In genomic region chr7:45919231-45919825, GRCh38 we compare ENCODE assay signal across 9 cellular contexts. TPM values are rescaled to one million over a fixed set of nuclear protein-coding genes. Genes with fewer than 3 reads are reported as not detected.
DNase-seq lines count a peak whose midpoint lies in the region; ATAC-seq and TF ChIP-seq lines count a peak whose summit lies in the region.
"Had no signal": no experiment of that assay in that cellular context is flagged by ENCODE, and none has a peak within 500 bp of the region (broad histone marks: within the 10 kb centered on the region; RNA-seq: fewer than 3 reads in every experiment).

No MANE protein-coding gene starts in this region.

- no peak overlapping the region for H2AK5ac ChIP-seq in trophoblast cell (ENCODE audit: low read length)

- no peak for TF ChIP-seq POLR2A in esophagus squamous epithelium (IDR thresholded peaks at IDR 0.05)

- H3K9ac ChIP-seq in Loucy (ENCODE audit: low read depth, low read length, poor library complexity, severe bottlenecking) = no peak overlapping the region
- peak overlapping the region; percentile 98 for H3K9ac ChIP-seq in trophoblast cell (ENCODE audit: low read length)

- H3K4me2 ChIP-seq in Loucy (ENCODE audit: low read depth, low read length, poor library complexity, severe bottlenecking) = peak overlapping the region; percentile 49
- peak overlapping the region; percentile 76 for H3K4me2 ChIP-seq in trophoblast cell (ENCODE audit: low read length)

- H3K4ac ChIP-seq in trophoblast cell (ENCODE audit: low read depth, low read length) = peak overlapping the region; percentile 94

- no peak for ATAC-seq in GM19395 (IDR thresholded peaks at IDR 0.05; ENCODE audit: unreplicated experiment)

- H3K4me1 ChIP-seq in Loucy (ENCODE audit: insufficient read depth, low read length, poor library complexity, severe bottlenecking) (no peaks in the 10 kb centered on the region), esophagus squamous epithelium (peaks cover 22 to 57% (median 27%) of the 10 kb centered on the region in 3 donors), trophoblast cell (ENCODE audit: control insufficient read depth in 1 of 2, insufficient read depth in 2 of 2, low read length in 2 of 2) (peaks cover 4 to 22% of the 10 kb centered on the region in 2 experiments)

- H4K20me1 ChIP-seq in Loucy (ENCODE audit: insufficient read depth, low read length, poor library complexity, severe bottlenecking) = no peaks in the 10 kb centered on the region

- H3K79me2 ChIP-seq in Loucy (ENCODE audit: insufficient read depth, low read length) (no peaks in the 10 kb centered on the region), trophoblast cell (ENCODE audit: control insufficient read depth, insufficient read depth, low read length, poor library complexity) (peaks cover 29% of the 10 kb centered on the region)

- H2BK120ac ChIP-seq in trophoblast cell (ENCODE audit: insufficient read depth, low read length, poor library complexity) = peak overlapping the region; percentile 6

- no peak overlapping the region for H3K14ac ChIP-seq in trophoblast cell (ENCODE audit: low read length)

- WGBS in esophagus squamous epithelium, 2 donors = 26 to 29% methylated on average over 9 to 10 of the region's 10 CpGs
- WGBS in trophoblast cell (ENCODE audit: extremely low coverage, insufficient coverage, insufficient read length) = no CpG with 5 or more reads among the region's 10 CpGs

- no peaks in the 10 kb centered on the region for H3F3A ChIP-seq in Loucy (ENCODE audit: low read depth)

- H3K27ac ChIP-seq in esophagus squamous epithelium (peak overlapping the region in 1 of 4 donors; percentile 13), trophoblast cell (ENCODE audit: low read depth, low read length) (peak overlapping the region; percentile 92), brain microvascular endothelial cell (no peak overlapping the region)

- H3K4me3 ChIP-seq in BJ (ENCODE audit: low read depth, low read length) = peak overlapping the region; percentile 75
- H3K4me3 ChIP-seq in Loucy (ENCODE audit: low read length, poor library complexity, severe bottlenecking) = no peak overlapping the region
- peak overlapping the region in 3 of 4 donors; percentile 38 to 71 (median 55) for H3K4me3 ChIP-seq in esophagus squamous epithelium
- peak overlapping the region; percentile 98 for H3K4me3 ChIP-seq in trophoblast cell (ENCODE audit: low read depth, low read length)
- no peak overlapping the region for H3K4me3 ChIP-seq in brain microvascular endothelial cell (ENCODE audit: low read depth, low read length)

- no peak overlapping the region for H4K12ac ChIP-seq in trophoblast cell (ENCODE audit: low read depth, low read length)

- peaks cover 25% of the 10 kb centered on the region for H3K36me3 ChIP-seq in BJ (ENCODE audit: control insufficient read depth, insufficient read depth, low read length)
- H3K36me3 ChIP-seq in Loucy (ENCODE audit: insufficient read depth, low read length) = no peaks in the 10 kb centered on the region
- H3K36me3 ChIP-seq in esophagus squamous epithelium = peaks cover 0 to 4% (median 0%) of the 10 kb centered on the region in 3 donors
- peaks cover 45 to 51% of the 10 kb centered on the region in 2 experiments for H3K36me3 ChIP-seq in trophoblast cell (ENCODE audit: control insufficient read depth in 1 of 2, insufficient read depth in 2 of 2, low read length in 2 of 2)
- H3K36me3 ChIP-seq in brain microvascular endothelial cell (replicated peaks) = peaks cover 28% of the 10 kb centered on the region

- no peak overlapping the region for H4K91ac ChIP-seq in trophoblast cell (ENCODE audit: low read depth, low read length)

- H2AFZ ChIP-seq in Loucy (ENCODE audit: low read length) = peak overlapping the region; percentile 73; the same call in 1 of the 2 replicates
- H2AFZ ChIP-seq in trophoblast cell (ENCODE audit: insufficient read depth, low read length, poor library complexity) = no peak overlapping the region

- intact Hi-C loops in esophagus squamous epithelium (cut with DNase I) = loop anchor here (5.0 to 10.0 kb wide), 2 partner anchors 1258 to 1335 kb away; no protein-coding TSS in a partner anchor

- H2BK5ac ChIP-seq in trophoblast cell (ENCODE audit: low read depth, low read length, poor library complexity) = peak overlapping the region; percentile 10

- no peaks in the 10 kb centered on the region for H3K27me3 ChIP-seq in BJ (ENCODE audit: control insufficient read depth, insufficient read depth, low read length)
- H3K27me3 ChIP-seq in Loucy (ENCODE audit: insufficient read depth, low read length, poor library complexity, severe bottlenecking) = no peaks in the 10 kb centered on the region
- peaks cover 0 to 78% (median 12%) of the 10 kb centered on the region in 4 donors for H3K27me3 ChIP-seq in esophagus squamous epithelium
- H3K27me3 ChIP-seq in trophoblast cell (ENCODE audit: insufficient read depth, low read length) = no peaks in the 10 kb centered on the region
- H3K27me3 ChIP-seq in brain microvascular endothelial cell (replicated peaks) = no peaks in the 10 kb centered on the region

- no peak overlapping the region for H2BK12ac ChIP-seq in trophoblast cell (ENCODE audit: low read length)

- POLR2A ChIA-PET in BJ (lab: Charles Lee) = interaction anchor here (0.6 kb wide), 1 partner anchor 815 kb away, joined by 3 read pairs; no protein-coding TSS in a partner anchor

- peaks cover 35% of the 10 kb centered on the region for H3K79me1 ChIP-seq in trophoblast cell (ENCODE audit: low read length)

- no peaks in the 10 kb centered on the region for H3K9me2 ChIP-seq in Loucy (replicated peaks; ENCODE audit: low read depth, low read length)

- no peak overlapping the region for H4K8ac ChIP-seq in trophoblast cell (ENCODE audit: low read depth, low read length)

- no peak overlapping the region for H3K18ac ChIP-seq in trophoblast cell (ENCODE audit: low read length)

- H3K23ac ChIP-seq in trophoblast cell (ENCODE audit: low read length) = no peak overlapping the region

- in situ Hi-C loops in brain microvascular endothelial cell (cut with HindIII; ENCODE audit: low pct_ligation_motif_present, low sequenced_read_pairs) = loop anchor here (25.0 kb wide), 1 partner anchor 443 kb away; no protein-coding TSS in a partner anchor

- TF ChIP-seq CTCF in BJ (IDR thresholded peaks at IDR 0.05; ENCODE audit: insufficient read depth, low read depth, low read length) (no peak), Loucy (conservative IDR thresholded peaks at IDR 0.05; ENCODE audit: low read length) (no peak), esophagus squamous epithelium (IDR thresholded peaks at IDR 0.05) (no peak), brain microvascular endothelial cell (IDR thresholded peaks at IDR 0.05; ENCODE audit: low read depth, low read length, missing control alignments) (no peak)

- no peaks in the 10 kb centered on the region for H3K9me3 ChIP-seq in Loucy (ENCODE audit: insufficient read depth, low read depth, low read length)
- H3K9me3 ChIP-seq in esophagus squamous epithelium = no peaks in the 10 kb centered on the region
- H3K9me3 ChIP-seq in trophoblast cell (ENCODE audit: insufficient read depth, low read depth, low read length) = no peaks in the 10 kb centered on the region

- CTCF ChIA-PET in BJ (lab: Yijun Ruan, JAX) = interaction anchor here (0.7 to 10.5 kb wide), 15 partner anchors 18 to 1283 kb away, joined by 3 to 88 read pairs (median 4); partner anchors contain the start of gene IGFBP1

- DNase-seq in BJ (ENCODE audit: low read depth) (no peak), esophagus squamous epithelium (lab: John Stamatoyannopoulos, UW) (no peak), trophoblast cell (no peak), SW480 (ENCODE audit: low spot score) (no peak), brain microvascular endothelial cell (no peak)
- DNase-seq in activated CD4-positive, CD25-positive, alpha-beta regulatory T cell (lab: John Stamatoyannopoulos, UW) = no peak

RNA-seq across cellular contexts. Expression of gene IGFBP3, which starts 1.7 kb away (rescaled TPM):
- 3,005 and 3,180 TPM in 2 replicates for polyA plus RNA-seq in BJ (2011; rRNA removed)
- 596 and 863 TPM in 2 replicates for polyA minus RNA-seq in BJ (2011; rRNA and poly(A)+ RNA removed)
- 10 to 100 TPM; 11.8 to 68.4 (median 47.9) TPM for total RNA-seq in esophagus squamous epithelium
- polyA plus RNA-seq in trophoblast cell (2013) = 2,874 and 2,927 TPM in 2 replicates

RNA-seq across cellular contexts. Expression of gene IGFBP1, which starts 31.0 kb away (rescaled TPM):
- not detected in 2 replicates for polyA plus RNA-seq in BJ (2011; rRNA removed)
- not detected in 2 replicates for polyA minus RNA-seq in BJ (2011; rRNA and poly(A)+ RNA removed)
- total RNA-seq in esophagus squamous epithelium = not detected
- 0.04 TPM in 1 of 2 replicates, not detected in the other for polyA plus RNA-seq in trophoblast cell (2013)

RNA-seq across cellular contexts. Expression of gene CCDC201, which starts 46.4 kb away (rescaled TPM):
- polyA plus RNA-seq in BJ (2011; rRNA removed) = not detected in 2 replicates
- not detected in 2 replicates for polyA minus RNA-seq in BJ (2011; rRNA and poly(A)+ RNA removed)
- total RNA-seq in esophagus squamous epithelium = not detected
- polyA plus RNA-seq in trophoblast cell (2013) = not detected in 2 replicates
- total RNA-seq: NCI-H460 had no signal

Comparison
In these comparisons a context has a peak if more than half of its experiments do, and no peak if none do; other contexts are left out.
1. H3K4me3 ChIP-seq: peak in BJ (single experiment), esophagus squamous epithelium (3 of 4) and trophoblast cell (single experiment); none in Loucy (single experiment) and brain microvascular endothelial cell (single experiment).